Comparison of ENCODE assay signal across 8 cellular contexts in the genomic region with DNA sequence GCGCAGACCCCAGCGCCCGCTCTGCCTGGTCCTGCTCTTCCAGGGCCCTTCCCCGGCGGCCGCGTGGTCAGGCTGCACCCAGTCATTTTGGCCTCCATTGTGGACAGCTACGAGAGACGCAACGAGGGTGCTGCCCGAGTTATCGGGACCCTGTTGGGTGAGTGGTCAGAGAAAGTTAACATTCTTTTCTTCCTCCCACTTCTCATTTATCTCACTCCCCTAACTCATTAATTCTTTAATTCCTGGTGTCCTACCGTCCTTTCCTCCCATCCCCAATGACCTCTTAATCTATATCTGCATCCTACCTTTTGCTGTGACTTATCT. TPM values are rescaled to one million over a fixed set of nuclear protein-coding genes. Genes with fewer than 3 reads are reported as not detected.
A peak's percentile ranks its signal among the peaks of the same experiment; 100 is the strongest.
DNase-seq lines count a peak whose midpoint lies in the region; ATAC-seq, FAIRE-seq and TF ChIP-seq lines count a peak whose summit lies in the region.
"Not testable (repeated sequence)": the region's sequence is repeated elsewhere in the genome, so short reads cannot be mapped to it uniquely, and the experiment has no call there.

No MANE protein-coding gene starts in this region.

- H3K27me3 Mint-ChIP-seq in CD4-positive, alpha-beta memory T cell; activated naive CD4-positive, alpha-beta T cell treated with anti-CD3 and anti-CD28 coated beads, Interleukin-2, amount 50 U/mL, for 24 hours; endodermal cell (ENCODE audit: insufficient read depth): not testable (repeated sequence)

- peak overlapping the region; percentile 89 to 99 (median 98) for H3K27ac Mint-ChIP-seq in CD4-positive, alpha-beta memory T cell
- H3K27ac Mint-ChIP-seq in activated naive CD4-positive, alpha-beta T cell treated with anti-CD3 and anti-CD28 coated beads, Interleukin-2, amount 50 U/mL, for 24 hours = peak overlapping the region; percentile 90
- H3K27ac Mint-ChIP-seq in endodermal cell = peak overlapping the region; percentile 85

- H3K9ac ChIP-seq in endodermal cell (ENCODE audit: extremely low read depth, low read length, poor library complexity, severe bottlenecking) = peak overlapping the region; percentile 68
- H3K9ac ChIP-seq in kidney (ENCODE audit: low read length in 2 of 2) = peak overlapping the region; percentile 44 to 84

- FAIRE-seq in kidney (lab: Jason Lieb, UNC) = not testable (repeated sequence)

- not testable (repeated sequence) for TF ChIP-seq POLR2A in Peyer's patch (IDR thresholded peaks at IDR 0.05); thyroid gland (IDR thresholded peaks at IDR 0.05)

- peaks cover 10 to 38% of the 10 kb centered on the region in 2 donors for H3K36me3 Mint-ChIP-seq in CD4-positive, alpha-beta memory T cell
- H3K36me3 Mint-ChIP-seq in activated naive CD4-positive, alpha-beta T cell treated with anti-CD3 and anti-CD28 coated beads, Interleukin-2, amount 50 U/mL, for 24 hours = peaks cover 13% of the 10 kb centered on the region
- H3K36me3 Mint-ChIP-seq in endodermal cell (ENCODE audit: low read depth) = peaks cover 17% of the 10 kb centered on the region

- POLR2A ChIA-PET in CD4-positive, alpha-beta memory T cell (lab: Charles Lee; ENCODE audit: partially characterized antibody) = interaction anchor here (0.6 to 2.0 kb wide), 15 partner anchors 8 to 1625 kb away, joined by 3 to 14 read pairs (median 4); a partner anchor contains a TSS

- H3K4me1 Mint-ChIP-seq in CD4-positive, alpha-beta memory T cell = peaks cover 29 to 59% (median 46%) of the 10 kb centered on the region in 4 donors
- peaks cover 50% of the 10 kb centered on the region for H3K4me1 Mint-ChIP-seq in activated naive CD4-positive, alpha-beta T cell treated with anti-CD3 and anti-CD28 coated beads, Interleukin-2, amount 50 U/mL, for 24 hours
- H3K4me1 Mint-ChIP-seq in endodermal cell = peaks cover 32% of the 10 kb centered on the region

- peak; percentile 0 for ATAC-seq in HG02981 (IDR thresholded peaks at IDR 0.05; ENCODE audit: unreplicated experiment)

- not testable (repeated sequence) for H3K9me3 ChIP-seq in CD4-positive, alpha-beta memory T cell (ENCODE audit: control insufficient read depth in 1 of 2, low read length in 2 of 2); Peyer's patch; endodermal cell (ENCODE audit: control insufficient read depth, low read length); kidney (ENCODE audit: control insufficient read depth in 1 of 2, low read length in 2 of 2); neutrophil; thyroid gland

- CTCF ChIA-PET in CD4-positive, alpha-beta memory T cell (lab: Charles Lee; ENCODE audit: partially characterized antibody) = interaction anchor here (0.7 to 3.0 kb wide), 19 partner anchors 9 to 701 kb away, joined by 3 to 102 read pairs (median 7); a partner anchor contains a TSS

- peak in 1 of 5 donors; percentile 8 for DNase-seq in CD4-positive, alpha-beta memory T cell
- DNase-seq in Peyer's patch, endodermal cell, kidney, thyroid gland: not testable (repeated sequence)

- not testable (repeated sequence) for H3K27me3 ChIP-seq in CD4-positive, alpha-beta memory T cell (ENCODE audit: insufficient read depth, low read length); Peyer's patch; endodermal cell (ENCODE audit: control insufficient read depth, insufficient read depth, low read length, poor library complexity, severe bottlenecking); thyroid gland
- H3K27me3 ChIP-seq in neutrophil = peaks cover 26% of the 10 kb centered on the region

- peak overlapping the region; percentile 77 for H3K27ac ChIP-seq in CD4-positive, alpha-beta memory T cell (ENCODE audit: low read depth, low read length)
- H3K27ac ChIP-seq in Peyer's patch = peak overlapping the region; percentile 64 to 78 (median 76)
- H3K27ac ChIP-seq in endodermal cell (ENCODE audit: low read depth, low read length) = not testable (repeated sequence)
- H3K27ac ChIP-seq in kidney (ENCODE audit: low read depth in 2 of 2, low read length in 2 of 2) = peak overlapping the region in 1 of 2 donors; percentile 48
- H3K27ac ChIP-seq in neutrophil = peak overlapping the region; percentile 76
- peak overlapping the region in 2 of 3 donors; percentile 38 to 58 for H3K27ac ChIP-seq in thyroid gland

- H3K4me3 ChIP-seq in CD4-positive, alpha-beta memory T cell (ENCODE audit: low read length in 2 of 2) = peak overlapping the region; percentile 51 to 77
- H3K4me3 ChIP-seq in Peyer's patch (peak overlapping the region; percentile 77 to 92 (median 91)), endodermal cell (ENCODE audit: low read length) (peak overlapping the region; percentile 96), kidney (ENCODE audit: low read length in 2 of 2) (peak overlapping the region; percentile 98 to 99), neutrophil (ENCODE audit: low read depth in 1 of 2, low read length in 1 of 2) (peak overlapping the region; percentile 61 to 68), thyroid gland (replicated peaks in 1 of 3) (peak overlapping the region; percentile 42 to 92 (median 85))

- 0 to 3% methylated on average over 3 to 5 of the region's 13 CpGs for WGBS in endodermal cell (ENCODE audit: insufficient coverage in 1 of 2, insufficient read length in 1 of 2), 2 experiments
- WGBS in thyroid gland, 2 donors = 0 to 1% methylated on average over 10 to 12 of the region's 13 CpGs

- intact Hi-C loops in CD4-positive, alpha-beta memory T cell (cut with micrococcal nuclease) = loop anchor here (1.0 to 10.0 kb wide), 5 partner anchors 31 to 1753 kb away; a partner anchor contains a TSS
- intact Hi-C loops in kidney (cut with DNase I) = loop anchor here (10.0 kb wide), 1 partner anchor 93 kb away; no protein-coding TSS in a partner anchor
- intact Hi-C loops in thyroid gland (cut with DNase I) = loop anchor here (5.0 kb wide), 2 partner anchors 95 to 890 kb away; no protein-coding TSS in a partner anchor

- H3K36me3 ChIP-seq in CD4-positive, alpha-beta memory T cell (ENCODE audit: insufficient read depth, low read length) = peaks cover 18% of the 10 kb centered on the region
- H3K36me3 ChIP-seq in Peyer's patch (peaks cover 0 to 19% (median 0%) of the 10 kb centered on the region in 3 donors), endodermal cell (ENCODE audit: control insufficient read depth, insufficient read depth, low read length) (peaks cover 38% of the 10 kb centered on the region), neutrophil (peaks cover 16% of the 10 kb centered on the region)
- H3K36me3 ChIP-seq in kidney (ENCODE audit: control insufficient read depth in 1 of 2, insufficient read depth in 2 of 2, low read length in 2 of 2); thyroid gland: not testable (repeated sequence)

- H3K4me1 ChIP-seq in CD4-positive, alpha-beta memory T cell (ENCODE audit: insufficient read depth, low read length) = peaks cover 36% of the 10 kb centered on the region
- H3K4me1 ChIP-seq in Peyer's patch (peaks cover 0 to 22% (median 8%) of the 10 kb centered on the region in 4 donors), kidney (ENCODE audit: control insufficient read depth in 1 of 2, insufficient read depth in 1 of 2, low read depth in 1 of 2, low read length in 2 of 2) (peaks cover 15 to 16% of the 10 kb centered on the region in 2 donors), neutrophil (ENCODE audit: control insufficient read depth in 1 of 2, insufficient read depth in 1 of 2, low read depth in 1 of 2, low read length in 1 of 2) (peaks cover 16 to 18% of the 10 kb centered on the region in 2 experiments), thyroid gland (peaks cover 16 to 23% of the 10 kb centered on the region in 2 donors)
- not testable (repeated sequence) for H3K4me1 ChIP-seq in endodermal cell (ENCODE audit: control insufficient read depth, insufficient read depth, low read length)

- not testable (repeated sequence) for H3K9me3 Mint-ChIP-seq in CD4-positive, alpha-beta memory T cell; activated naive CD4-positive, alpha-beta T cell treated with anti-CD3 and anti-CD28 coated beads, Interleukin-2, amount 50 U/mL, for 24 hours; endodermal cell

- not testable (repeated sequence) for TF ChIP-seq CTCF in Peyer's patch (IDR thresholded peaks at IDR 0.05); endodermal cell (conservative IDR thresholded peaks at IDR 0.05); kidney (IDR thresholded peaks at IDR 0.05; ENCODE audit: borderline replicate concordance, extremely low read depth, insufficient read depth); neutrophil (IDR thresholded peaks at IDR 0.05); thyroid gland (IDR thresholded peaks at IDR 0.05)

- H3K4me3 Mint-ChIP-seq in CD4-positive, alpha-beta memory T cell = peak overlapping the region; percentile 89 to 97 (median 95)
- peak overlapping the region; percentile 97 for H3K4me3 Mint-ChIP-seq in activated naive CD4-positive, alpha-beta T cell treated with anti-CD3 and anti-CD28 coated beads, Interleukin-2, amount 50 U/mL, for 24 hours
- H3K4me3 Mint-ChIP-seq in endodermal cell = peak overlapping the region; percentile 81

RNA-seq across cellular contexts. Expression of a gene that starts 0.4 kb away (rescaled TPM):
- 100 to 1,000 TPM; 317 to 330 TPM for total RNA-seq in CD4-positive, alpha-beta memory T cell
- 100 to 1,000 TPM; 390 to 441 TPM for polyA plus RNA-seq in CD4-positive, alpha-beta memory T cell
- total RNA-seq in Peyer's patch (100 to 1,000 TPM; 132 to 345 (median 190) TPM), endodermal cell (100 to 1,000 TPM; 349 to 354 TPM), kidney (174 TPM), thyroid gland (100 to 1,000 TPM; 187 to 263 (median 231) TPM)
- polyA plus RNA-seq in endodermal cell (2013, experiment 1 of 2) = 433 TPM
- 380 TPM for polyA plus RNA-seq in endodermal cell (2013, experiment 2 of 2)
- 218 TPM for polyA plus RNA-seq in kidney (ENCODE audit: insufficient read depth, low read depth, low replicate concordance)

RNA-seq across cellular contexts. Expression of a gene that starts 22.3 kb away (rescaled TPM):
- not detected for total RNA-seq in CD4-positive, alpha-beta memory T cell
- polyA plus RNA-seq in CD4-positive, alpha-beta memory T cell = not detected
- total RNA-seq in Peyer's patch (not detected), endodermal cell (under 1 TPM in 1 of 2 donors, not detected in 1; 0.15 TPM), kidney (not detected), thyroid gland (not detected)
- not detected for polyA plus RNA-seq in endodermal cell (2013, experiment 1 of 2)
- not detected for polyA plus RNA-seq in endodermal cell (2013, experiment 2 of 2)
- not detected for polyA plus RNA-seq in kidney (ENCODE audit: insufficient read depth, low read depth, low replicate concordance)

RNA-seq across cellular contexts. Expression of a gene that starts 46.0 kb away (rescaled TPM):
- not detected for total RNA-seq in CD4-positive, alpha-beta memory T cell
- polyA plus RNA-seq in CD4-positive, alpha-beta memory T cell = not detected
- total RNA-seq in Peyer's patch (not detected), endodermal cell (not detected), kidney (not detected), thyroid gland (not detected)
- not detected for polyA plus RNA-seq in endodermal cell (2013, experiment 1 of 2)
- polyA plus RNA-seq in endodermal cell (2013, experiment 2 of 2) = not detected
- polyA plus RNA-seq in kidney (ENCODE audit: insufficient read depth, low read depth, low replicate concordance) = not detected

RNA-seq across cellular contexts. Expression of a gene that starts 56.5 kb away (rescaled TPM):
- total RNA-seq in CD4-positive, alpha-beta memory T cell = not detected
- polyA plus RNA-seq in CD4-positive, alpha-beta memory T cell = not detected
- total RNA-seq in Peyer's patch = not detected
- total RNA-seq in endodermal cell = not detected
- polyA plus RNA-seq in endodermal cell (2013, experiment 1 of 2) = not detected
- polyA plus RNA-seq in endodermal cell (2013, experiment 2 of 2) = not detected
- total RNA-seq in kidney = not detected
- not detected for polyA plus RNA-seq in kidney (ENCODE audit: insufficient read depth, low read depth, low replicate concordance)
- not detected for total RNA-seq in thyroid gland
